ENCODE assay signal across 24 cellular contexts in the genomic region with DNA sequence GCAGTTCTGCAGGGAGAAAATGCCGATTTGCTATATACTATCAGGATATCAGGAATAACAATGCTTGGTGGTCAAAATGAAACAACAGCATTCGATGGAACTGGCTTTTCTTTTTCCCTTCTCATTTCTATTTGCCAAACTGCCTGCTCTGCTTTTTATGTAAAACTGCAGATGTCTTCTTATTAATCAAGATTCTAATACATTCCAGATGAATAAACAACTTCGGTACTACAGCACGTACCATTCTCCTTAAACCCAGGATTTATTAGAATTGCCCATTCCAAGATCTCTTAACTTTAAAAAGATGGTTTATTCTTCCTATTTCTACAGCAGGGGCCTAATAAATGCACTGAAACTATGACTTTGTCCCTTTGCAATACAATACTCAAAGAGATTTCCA.
"Had no signal": no experiment of that assay in that cellular context is flagged by ENCODE, and none has a peak within 500 bp of the region (broad histone marks: within the 10 kb centered on the region; RNA-seq: fewer than 3 reads in every experiment).

No MANE protein-coding gene starts in this region.

- H3K27me3 Mint-ChIP-seq: activated naive CD4-positive, alpha-beta T cell treated with anti-CD3 and anti-CD28 coated beads, Interleukin-2, amount 10 ng/mL, durations not matched to agents 7 days and 5 days; dendritic cell treated with granulocyte-macrophage colony-stimulating factor and Interleukin-4, amounts not matched to agents 40 ng/mL and 50 ng/mL, for 4 days; type B pancreatic cell had no signal

- H3K9me3 ChIP-seq: esophagus squamous epithelium, left lung, mucosa of descending colon, thoracic aorta, vagina had no signal

- DNase-seq: activated CD4-positive, alpha-beta T cell treated with anti-CD3 and anti-CD28 coated beads for 4 hours; activated CD4-positive, alpha-beta T cell treated with anti-CD3 and anti-CD28 coated beads, Interleukin-2, amount 50 U/mL, for 4 hours; activated CD8-positive, alpha-beta memory T cell treated with anti-CD3 and anti-CD28 coated beads for 24 hours; activated effector memory CD4-positive, alpha-beta T cell treated with anti-CD3 and anti-CD28 coated beads, Interleukin-2, amount 50 U/mL, for 16 hours; activated naive CD4-positive, alpha-beta T cell treated with anti-CD3 and anti-CD28 coated beads, Interleukin-2, amount 10 ng/mL, durations not matched to agents 7 days and 5 days; activated naive CD8-positive, alpha-beta T cell treated with anti-CD3 and anti-CD28 coated beads, Interleukin-2, amount 10 ng/mL, durations not matched to agents 7 days and 5 days; amniotic stem cell; brain microvascular endothelial cell; endodermal cell; esophagus squamous epithelium; left lung; mucosa of descending colon; posterior cingulate gyrus; right cardiac atrium; stimulated activated CD4-positive, alpha-beta T cell treated with anti-CD3 and anti-CD28 coated beads, Interleukin-2, amount 100 ng/mL, for 48 hours; stimulated activated naive CD8-positive, alpha-beta T cell treated with anti-CD3 and anti-CD28 coated beads, Interleukin-15, Interleukin-2, amounts not matched to agents 100 U/mL and 50 U/mL, for 24 hours; T-helper 9 cell had no signal

- H3K27ac ChIP-seq: brain microvascular endothelial cell, esophagus squamous epithelium, left lung, thoracic aorta, vagina, VCaP had no signal

- H3K27me3 ChIP-seq: brain microvascular endothelial cell, esophagus squamous epithelium, left lung, vagina had no signal

- H3K4me1 Mint-ChIP-seq: activated naive CD4-positive, alpha-beta T cell treated with anti-CD3 and anti-CD28 coated beads, Interleukin-2, amount 10 ng/mL, durations not matched to agents 7 days and 5 days; activated naive CD8-positive, alpha-beta T cell treated with anti-CD3 and anti-CD28 coated beads, Interleukin-2, amount 10 ng/mL, durations not matched to agents 7 days and 5 days had no signal

- H3K36me3 ChIP-seq: brain microvascular endothelial cell, esophagus squamous epithelium, left lung, thoracic aorta, vagina had no signal

- H3K36me3 Mint-ChIP-seq: activated naive CD4-positive, alpha-beta T cell treated with anti-CD3 and anti-CD28 coated beads, Interleukin-2, amount 10 ng/mL, durations not matched to agents 7 days and 5 days; activated naive CD8-positive, alpha-beta T cell treated with anti-CD3 and anti-CD28 coated beads, Interleukin-2, amount 10 ng/mL, durations not matched to agents 7 days and 5 days; natural killer cell treated with Interleukin-12 subunit alpha and Interleukin-12 subunit beta and Interleukin-15 and Interleukin-18, amount 100 ng/mL, for 72 hours had no signal

- H3K4me3 Mint-ChIP-seq: activated naive CD4-positive, alpha-beta T cell treated with anti-CD3 and anti-CD28 coated beads, Interleukin-2, amount 10 ng/mL, durations not matched to agents 7 days and 5 days; activated naive CD8-positive, alpha-beta T cell treated with anti-CD3 and anti-CD28 coated beads, Interleukin-2, amount 10 ng/mL, durations not matched to agents 7 days and 5 days; dendritic cell treated with granulocyte-macrophage colony-stimulating factor and Interleukin-4, amounts not matched to agents 40 ng/mL and 50 ng/mL, for 4 days; endodermal cell; natural killer cell treated with Interleukin-12 subunit alpha and Interleukin-12 subunit beta and Interleukin-15 and Interleukin-18, amount 100 ng/mL, for 72 hours; type B pancreatic cell had no signal

- H3K4me3 ChIP-seq: esophagus squamous epithelium, left lung, lung, mucosa of descending colon, thoracic aorta, vagina had no signal

- H3K4me1 ChIP-seq: esophagus squamous epithelium had no signal

- H3K9me3 Mint-ChIP-seq: activated naive CD4-positive, alpha-beta T cell treated with anti-CD3 and anti-CD28 coated beads, Interleukin-2, amount 10 ng/mL, durations not matched to agents 7 days and 5 days; activated naive CD8-positive, alpha-beta T cell treated with anti-CD3 and anti-CD28 coated beads, Interleukin-2, amount 10 ng/mL, durations not matched to agents 7 days and 5 days; dendritic cell treated with granulocyte-macrophage colony-stimulating factor and Interleukin-4, amounts not matched to agents 40 ng/mL and 50 ng/mL, for 4 days; endodermal cell; type B pancreatic cell had no signal

- H3K27ac Mint-ChIP-seq: activated naive CD4-positive, alpha-beta T cell treated with anti-CD3 and anti-CD28 coated beads, Interleukin-2, amount 10 ng/mL, durations not matched to agents 7 days and 5 days; activated naive CD8-positive, alpha-beta T cell treated with anti-CD3 and anti-CD28 coated beads, Interleukin-2, amount 10 ng/mL, durations not matched to agents 7 days and 5 days; dendritic cell treated with granulocyte-macrophage colony-stimulating factor and Interleukin-4, amounts not matched to agents 40 ng/mL and 50 ng/mL, for 4 days; endodermal cell; natural killer cell treated with Interleukin-12 subunit alpha and Interleukin-12 subunit beta and Interleukin-15 and Interleukin-18, amount 100 ng/mL, for 72 hours; type B pancreatic cell had no signal
